Comparison of ENCODE assay signal across 28 cellular contexts in genomic region chr1:11534846-11535245, GRCh38. TPM values are rescaled to one million over a fixed set of nuclear protein-coding genes. Genes with fewer than 3 reads are reported as not detected.
DNase-seq lines count a peak whose midpoint lies in the region; ATAC-seq, FAIRE-seq and TF ChIP-seq lines count a peak whose summit lies in the region.
"Had no signal": no experiment of that assay in that cellular context is flagged by ENCODE, and none has a peak within 500 bp of the region (broad histone marks: within the 10 kb centered on the region; RNA-seq: fewer than 3 reads in every experiment).

No MANE protein-coding gene starts in this region.

- peak; percentile 17 for TF ChIP-seq CTCF in VCaP (conservative IDR thresholded peaks at IDR 0.05)
- no peak for TF ChIP-seq CTCF in HepG2 (CRISPR knock-in tag; IDR thresholded peaks at IDR 0.05)

- POLR2A ChIA-PET in activated naive CD8-positive, alpha-beta T cell treated with anti-CD3 and anti-CD28 coated beads, Interleukin-2, amount 10 ng/mL, durations not matched to agents 7 days and 5 days (lab: Charles Lee), result no interaction called here
- POLR2A ChIA-PET in HepG2 (lab: Yijun Ruan, JAX), result no interaction called here

- H3K27ac Mint-ChIP-seq in activated naive CD8-positive, alpha-beta T cell treated with anti-CD3 and anti-CD28 coated beads, Interleukin-2, amount 10 ng/mL, durations not matched to agents 7 days and 5 days, result no peak overlapping the region
- no peak overlapping the region for H3K27ac Mint-ChIP-seq in activated naive CD8-positive, alpha-beta T cell treated with anti-CD3 and anti-CD28 coated beads, Interleukin-2, amount 50 U/mL, for 24 hours
- H3K27ac Mint-ChIP-seq: CD8-positive, alpha-beta memory T cell had no signal

- H3K27me3 ChIP-seq in HepG2 (ENCODE audit: control insufficient read depth in 1 of 2, insufficient read depth in 2 of 2, low read length in 2 of 2), result peaks cover 1 to 39% of the 10 kb centered on the region in 2 experiments; a peak in 3 of 5 replicates

- no peak overlapping the region for H3K9ac ChIP-seq in HepG2 (ENCODE audit: insufficient read depth, low read depth, low read length)

- no peak for FAIRE-seq in HepG2 (lab: Jason Lieb, UNC)
- FAIRE-seq: G401.6, GM18507, H54, RCC 7860 had no signal

- no peaks in the 10 kb centered on the region for H3K9me3 Mint-ChIP-seq in activated naive CD8-positive, alpha-beta T cell treated with anti-CD3 and anti-CD28 coated beads, Interleukin-2, amount 10 ng/mL, durations not matched to agents 7 days and 5 days
- H3K9me3 Mint-ChIP-seq in activated naive CD8-positive, alpha-beta T cell treated with anti-CD3 and anti-CD28 coated beads, Interleukin-2, amount 50 U/mL, for 24 hours, result no peaks in the 10 kb centered on the region
- H3K9me3 Mint-ChIP-seq: CD8-positive, alpha-beta memory T cell had no signal

- H3K27ac ChIP-seq in VCaP (no peak overlapping the region), HepG2 (ENCODE audit: extremely low read length, insufficient read depth, low read length) (no peak overlapping the region)
- H3K27ac ChIP-seq: 22Rv1, HL-60, SJSA1 had no signal

- CTCF ChIA-PET in HepG2 (lab: Yijun Ruan, JAX; ENCODE audit: low intra/inter-chr PET ratio, low total read pairs), result no interaction called here

- ATAC-seq in activated naive CD8-positive, alpha-beta T cell treated with anti-CD3 and anti-CD28 coated beads, Interleukin-2, amount 10 ng/mL, durations not matched to agents 7 days and 5 days (ENCODE audit: low read depth), result no peak
- ATAC-seq in activated naive CD8-positive, alpha-beta T cell treated with anti-CD3 and anti-CD28 coated beads, Interleukin-2, amount 50 U/mL, for 24 hours, result no peak
- ATAC-seq in HepG2 (peak; percentile 50), left colon (no peak), HG02885 (IDR thresholded peaks at IDR 0.05; ENCODE audit: poor library complexity, unreplicated experiment) (no peak)
- ATAC-seq: Right ventricle myocardium inferior had no signal

- TF ChIP-seq EP300 in HepG2 (IDR thresholded peaks at IDR 0.05; ENCODE audit: low read depth in 2 of 2, low read length in 2 of 2), result no peak
- no peak for TF ChIP-seq EP300 in HepG2 (CRISPR knock-in tag; IDR thresholded peaks at IDR 0.05; ENCODE audit: borderline replicate concordance)

- H3K4me3 Mint-ChIP-seq in activated naive CD8-positive, alpha-beta T cell treated with anti-CD3 and anti-CD28 coated beads, Interleukin-2, amount 10 ng/mL, durations not matched to agents 7 days and 5 days, result no peak overlapping the region
- no peak overlapping the region for H3K4me3 Mint-ChIP-seq in activated naive CD8-positive, alpha-beta T cell treated with anti-CD3 and anti-CD28 coated beads, Interleukin-2, amount 50 U/mL, for 24 hours
- H3K4me3 Mint-ChIP-seq: CD8-positive, alpha-beta memory T cell had no signal

- H4K20me1 ChIP-seq in HepG2 (ENCODE audit: insufficient read depth, low read length), result 0 out of 2 replicates have a peak, but pooled peaks cover 2% of the 10 kb centered on the region

- no peaks in the 10 kb centered on the region for H3K4me1 Mint-ChIP-seq in activated naive CD8-positive, alpha-beta T cell treated with anti-CD3 and anti-CD28 coated beads, Interleukin-2, amount 10 ng/mL, durations not matched to agents 7 days and 5 days
- H3K4me1 Mint-ChIP-seq in activated naive CD8-positive, alpha-beta T cell treated with anti-CD3 and anti-CD28 coated beads, Interleukin-2, amount 50 U/mL, for 24 hours, result no peaks in the 10 kb centered on the region
- H3K4me1 Mint-ChIP-seq: CD8-positive, alpha-beta memory T cell had no signal

- H3K4me1 ChIP-seq in HepG2 (ENCODE audit: insufficient read depth, low read length), result no peaks in the 10 kb centered on the region
- H3K4me1 ChIP-seq: SJSA1 had no signal

- no peaks in the 10 kb centered on the region for H3K79me2 ChIP-seq in HepG2 (ENCODE audit: insufficient read depth, low read length)

- WGBS in HepG2 (ENCODE audit: low lambda C conversion rate), result 41% methylated on average over 13 of the region's 17 CpGs

- H2AFZ ChIP-seq in HepG2 (ENCODE audit: low read length), result no peak overlapping the region

- in situ Hi-C loops in HepG2 (cut with HindIII; ENCODE audit: extremely low pct_ligation_motif_present, low pct_unique_long_range_greater_than_20kb), result no loop called here

- intact Hi-C loops in HepG2 (cut with micrococcal nuclease; ENCODE audit: unreplicated experiment), result no loop called here
- intact Hi-C loops in left colon (cut with DNase I, micrococcal nuclease), result no loop called here

- H3K4me2 ChIP-seq in HepG2 (ENCODE audit: low read depth, low read length), result no peak overlapping the region

- H3K27me3 Mint-ChIP-seq in activated naive CD8-positive, alpha-beta T cell treated with anti-CD3 and anti-CD28 coated beads, Interleukin-2, amount 10 ng/mL, durations not matched to agents 7 days and 5 days, result no peaks in the 10 kb centered on the region
- peaks cover 1% of the 10 kb centered on the region for H3K27me3 Mint-ChIP-seq in activated naive CD8-positive, alpha-beta T cell treated with anti-CD3 and anti-CD28 coated beads, Interleukin-2, amount 50 U/mL, for 24 hours

- TF ChIP-seq POLR2A in HepG2 (IDR thresholded peaks at IDR 0.05; ENCODE audit: insufficient read depth in 1 of 2, low read depth in 2 of 2, low read length in 2 of 2), result no peak

- peak; percentile 19 for DNase-seq in activated naive CD8-positive, alpha-beta T cell treated with anti-CD3 and anti-CD28 coated beads, Interleukin-2, amount 10 ng/mL, durations not matched to agents 7 days and 5 days
- DNase-seq in activated naive CD8-positive, alpha-beta T cell treated with anti-CD3 and anti-CD28 coated beads, Interleukin-2, amount 50 U/mL, for 24 hours, result no peak
- DNase-seq in HepG2 (ENCODE audit: low spot score) (no peak), NCI-H1105 (lab: John Stamatoyannopoulos, UW) (no peak), left colon (no peak), AG20443 (ENCODE audit: low spot score) (no peak)
- DNase-seq: ACHN; AML-193; C1 segment of cervical spinal cord; Calu3; CD8-positive, alpha-beta memory T cell; DMS153; NCI-H1417 treated with DMSO at 0.1 percent for 48 hours; NCI-H187; NCI-H2107; NCI-H446 treated with DMSO at 0.1 percent for 48 hours; NCI-H526 treated with DMSO at 0.1 percent for 48 hours; OCI-M1 had no signal

- BruUV-seq in HepG2 (replicated peaks; lab: Mats Ljungman, UMichigan), result no TSS peak

- no peaks in the 10 kb centered on the region for H3K36me3 Mint-ChIP-seq in activated naive CD8-positive, alpha-beta T cell treated with anti-CD3 and anti-CD28 coated beads, Interleukin-2, amount 10 ng/mL, durations not matched to agents 7 days and 5 days
- no peaks in the 10 kb centered on the region for H3K36me3 Mint-ChIP-seq in activated naive CD8-positive, alpha-beta T cell treated with anti-CD3 and anti-CD28 coated beads, Interleukin-2, amount 50 U/mL, for 24 hours (ENCODE audit: low read depth)
- H3K36me3 Mint-ChIP-seq: CD8-positive, alpha-beta memory T cell had no signal

- no peak for TF ChIP-seq RAD21 in HepG2 (CRISPR knock-in tag; IDR thresholded peaks at IDR 0.05)

- no peak overlapping the region for H3K4me3 ChIP-seq in HepG2 (replicated peaks in 1 of 3; ENCODE audit: insufficient read depth in 1 of 3, low read depth in 2 of 3, low read length in 3 of 3)
- H3K4me3 ChIP-seq: SJSA1 had no signal

- H3K36me3 ChIP-seq in HepG2 (replicated peaks in 1 of 2; ENCODE audit: control insufficient read depth in 1 of 2, insufficient read depth in 2 of 2, low read length in 2 of 2), result no peaks in the 10 kb centered on the region
- H3K36me3 ChIP-seq: SJSA1 had no signal

- H3K9me3 ChIP-seq in HepG2 (ENCODE audit: low read length), result no peaks in the 10 kb centered on the region
- H3K9me3 ChIP-seq: SJSA1 had no signal

TF ChIP-seq in HepG2, 621 proteins besides CTCF, POLR2A, EP300 and RAD21 (continues in another document):
- no peak for TF ChIP-seq ATF6 (CRISPR knock-in tag; conservative IDR thresholded peaks at IDR 0.05)

RNA-seq across cellular contexts. Expression of gene DISP3, which starts 55.9 kb away (rescaled TPM):
- total RNA-seq in activated naive CD8-positive, alpha-beta T cell treated with anti-CD3 and anti-CD28 coated beads, Interleukin-2, amount 10 ng/mL, durations not matched to agents 7 days and 5 days, result under 1 TPM; 0.44 to 0.60 TPM
- total RNA-seq in HepG2 (2016; rRNA removed; fragmentation: Illumina TruSeq; extraction: Trizol) (0.13 and 0.17 TPM in 2 replicates), left colon (under 1 TPM; 0.18 to 0.31 TPM)
- total RNA-seq in HepG2 (2016; cell fraction: cytosol; rRNA removed; fragmentation: Illumina TruSeq; extraction: Trizol; ENCODE audit: low read depth), result not detected in 2 replicates
- 0.13 TPM in 1 of 2 replicates, not detected in the other for total RNA-seq in HepG2 (2016; cell fraction: insoluble cytoplasmic fraction; rRNA removed; fragmentation: Illumina TruSeq; extraction: Trizol)
- not detected in 2 replicates for total RNA-seq in HepG2 (2016; cell fraction: membrane; rRNA removed; fragmentation: Illumina TruSeq; extraction: Trizol)
- total RNA-seq in HepG2 (2016; cell fraction: nucleus; rRNA removed; fragmentation: Illumina TruSeq; extraction: Trizol), result 0.22 TPM in 1 of 2 replicates, not detected in the other
- polyA plus RNA-seq in HepG2 (2011; rRNA removed), result 0.08 and 0.09 TPM in 2 replicates
- 0.03 TPM in 1 of 2 replicates, not detected in the other for polyA plus RNA-seq in HepG2 (2011; cell fraction: cytosol; rRNA removed)
- polyA plus RNA-seq in HepG2 (2011; cell fraction: nucleus; rRNA removed), result 0.12 and 0.29 TPM in 2 replicates
- polyA plus RNA-seq in HepG2 (2012), result 0.07 TPM in 1 of 2 replicates, not detected in the other
- not detected in 2 replicates for polyA plus RNA-seq in HepG2 (2016; cell fraction: cytosol; fragmentation: Illumina TruSeq; extraction: Trizol; ENCODE audit: low read depth)
- not detected in 2 replicates for polyA plus RNA-seq in HepG2 (2016; cell fraction: insoluble cytoplasmic fraction; fragmentation: Illumina TruSeq; extraction: Trizol; ENCODE audit: low read depth)
- not detected in 2 replicates for polyA plus RNA-seq in HepG2 (2016; cell fraction: membrane; fragmentation: Illumina TruSeq; extraction: Trizol; ENCODE audit: low read depth)
- polyA plus RNA-seq in HepG2 (2016; cell fraction: nucleus; fragmentation: Illumina TruSeq; extraction: Trizol; ENCODE audit: insufficient read depth, low read depth), result 0.31 TPM in 1 of 2 replicates, not detected in the other
- polyA minus RNA-seq in HepG2 (2011; rRNA and poly(A)+ RNA removed; ENCODE audit: low replicate concordance), result not detected in 2 replicates
- not detected in 2 replicates for polyA minus RNA-seq in HepG2 (2011; cell fraction: cytosol; rRNA and poly(A)+ RNA removed)
- 0.12 and 0.13 TPM in 2 replicates for polyA minus RNA-seq in HepG2 (2011; cell fraction: nucleus; rRNA and poly(A)+ RNA removed)
- total RNA-seq: SJSA1 had no signal
